ENCODE assay signal across 1 cellular context in the genomic region with DNA sequence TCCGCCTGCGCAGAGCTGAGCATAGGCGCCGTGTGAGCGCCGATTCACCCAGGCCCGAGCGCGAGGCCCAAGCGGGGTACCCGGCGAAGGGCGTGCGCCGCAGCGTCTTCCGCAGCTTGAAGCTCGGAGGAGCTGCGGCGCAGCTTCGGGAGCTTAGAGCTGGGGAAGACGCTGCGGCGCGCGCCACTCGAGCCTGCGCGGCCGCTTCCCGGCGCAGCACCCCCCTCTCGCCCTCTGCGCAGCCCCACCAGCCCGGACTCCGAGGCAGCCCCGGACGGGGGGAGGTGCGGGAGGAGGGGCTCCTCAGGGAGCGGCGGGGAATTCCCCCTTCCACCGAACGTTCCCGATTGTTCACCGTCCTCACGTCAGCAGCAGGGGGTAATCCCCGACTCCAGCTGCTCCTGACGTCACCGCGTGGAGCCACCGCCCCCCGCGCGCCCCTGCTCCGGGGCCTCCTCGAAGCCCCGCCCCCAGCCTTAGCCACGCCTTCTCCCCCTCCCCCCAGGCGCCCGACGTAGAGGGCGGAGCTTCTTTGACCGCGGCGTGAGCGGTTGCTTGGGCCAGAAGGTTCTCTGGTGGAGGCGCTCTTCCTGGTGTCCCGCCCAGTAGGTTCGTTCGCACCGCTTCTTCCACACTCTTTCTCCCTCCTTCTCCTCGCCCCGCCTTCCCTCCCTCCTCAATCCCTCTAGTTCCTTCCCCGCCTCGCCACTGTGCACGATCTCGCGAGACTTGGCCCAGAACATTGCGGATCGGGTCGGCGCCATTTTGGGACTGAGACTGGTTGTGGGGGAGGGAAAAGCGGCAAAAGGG.
TF ChIP-seq lines count a peak whose summit lies in the region.

A gene with protein sequence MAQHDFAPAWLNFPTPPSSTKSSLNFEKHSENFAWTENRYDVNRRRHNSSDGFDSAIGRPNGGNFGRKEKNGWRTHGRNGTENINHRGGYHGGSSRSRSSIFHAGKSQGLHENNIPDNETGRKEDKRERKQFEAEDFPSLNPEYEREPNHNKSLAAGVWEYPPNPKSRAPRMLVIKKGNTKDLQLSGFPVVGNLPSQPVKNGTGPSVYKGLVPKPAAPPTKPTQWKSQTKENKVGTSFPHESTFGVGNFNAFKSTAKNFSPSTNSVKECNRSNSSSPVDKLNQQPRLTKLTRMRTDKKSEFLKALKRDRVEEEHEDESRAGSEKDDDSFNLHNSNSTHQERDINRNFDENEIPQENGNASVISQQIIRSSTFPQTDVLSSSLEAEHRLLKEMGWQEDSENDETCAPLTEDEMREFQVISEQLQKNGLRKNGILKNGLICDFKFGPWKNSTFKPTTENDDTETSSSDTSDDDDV (plus strand): TSS at position 742 of the 810 bp plus-strand sequence. CDS start 40,072 bp downstream, outside the sequence.

TF ChIP-seq in H1, 55 proteins besides CTCF, POLR2A, EP300 and RAD21 (continued from another document):
- TF ChIP-seq MAFK (IDR thresholded peaks at IDR 0.05; ENCODE audit: low read depth, low read length) (no peak), CBX8 (IDR thresholded peaks at IDR 0.05; ENCODE audit: borderline replicate concordance, low read depth, low read length) (no peak)
- TF ChIP-seq, protein P1, sequence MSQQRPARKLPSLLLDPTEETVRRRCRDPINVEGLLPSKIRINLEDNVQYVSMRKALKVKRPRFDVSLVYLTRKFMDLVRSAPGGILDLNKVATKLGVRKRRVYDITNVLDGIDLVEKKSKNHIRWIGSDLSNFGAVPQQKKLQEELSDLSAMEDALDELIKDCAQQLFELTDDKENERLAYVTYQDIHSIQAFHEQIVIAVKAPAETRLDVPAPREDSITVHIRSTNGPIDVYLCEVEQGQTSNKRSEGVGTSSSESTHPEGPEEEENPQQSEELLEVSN (IDR thresholded peaks at IDR 0.05) = 0 out of 2 replicates have a peak, but pooled peaks have one; percentile 7
